8 cellular contexts compared by ENCODE assay signal in genomic region chr19:10269333-10270179, GRCh38. TPM values are rescaled to one million over a fixed set of nuclear protein-coding genes. Genes with fewer than 3 reads are reported as not detected.
DNase-seq lines count a peak whose midpoint lies in the region; ATAC-seq, FAIRE-seq and TF ChIP-seq lines count a peak whose summit lies in the region.

No MANE protein-coding gene starts in this region.

- peak; percentile 37 for ATAC-seq in GM19467 (IDR thresholded peaks at IDR 0.05; ENCODE audit: unreplicated experiment)
- ATAC-seq in GM12878, result peak; percentile 55
- ATAC-seq in HG02623 (IDR thresholded peaks at IDR 0.05; ENCODE audit: unreplicated experiment), result no peak

- peaks cover 43% of the 10 kb centered on the region for H3K79me2 ChIP-seq in GM12878 (ENCODE audit: control insufficient read depth, insufficient read depth, low read length)

- TF ChIP-seq POLR2A in GM12878 (IDR thresholded peaks at IDR 0.05; ENCODE audit: low read depth, low read length) (no peak), sigmoid colon (IDR thresholded peaks at IDR 0.05) (no peak)

- in situ Hi-C loops in GM12878 (cut with MboI), result loop anchor here (5.0 kb wide), 1 partner anchor 118 kb away; no protein-coding TSS in a partner anchor

- H3K4me2 ChIP-seq in GM12878 (ENCODE audit: control insufficient read depth, insufficient read depth), result peak overlapping the region; percentile 99

- H2AFZ ChIP-seq in GM12878 (ENCODE audit: control insufficient read depth, low read depth, low read length), result peak overlapping the region; percentile 35

- H3K4me1 ChIP-seq in GM12878 (ENCODE audit: control insufficient read depth, insufficient read depth, low read length) (no peaks in the 10 kb centered on the region; the same call in 1 of the 2 replicates), iPS-15b (ENCODE audit: control insufficient read depth, insufficient read depth, low read length) (peaks cover 2% of the 10 kb centered on the region), sigmoid colon (peaks cover 0 to 20% (median 19%) of the 10 kb centered on the region in 4 donors)

- peak overlapping the region; percentile 98 for H3K27ac ChIP-seq in GM12878 (ENCODE audit: control insufficient read depth, insufficient read depth)
- H3K27ac ChIP-seq in sigmoid colon, result peak overlapping the region; percentile 66 to 80 (median 70)

- SMC1A ChIA-PET in GM12878 (lab: Charles Lee; ENCODE audit: uncharacterized antibody, unreplicated experiment), result interaction anchor here (0.8 to 8.5 kb wide), 17 partner anchors 10 to 342 kb away, joined by 3 to 158 read pairs (median 6); partner anchors contain the start of genes ICAM4, ICAM5 and TYK2

- FAIRE-seq in GM12878 (lab: Jason Lieb, UNC), result no peak

- WGBS in GM12878 (ENCODE audit: insufficient coverage, insufficient replicate concordance, low lambda C conversion rate, missing lambda C conversion rate), result 2% methylated on average over 56 of the region's 59 CpGs
- 5% methylated on average over 59 of the region's 59 CpGs for WGBS in sigmoid colon, 2 donors

- DNase-seq in Ammon's horn (ENCODE audit: low spot score) (peak; percentile 82), NCI-H146 treated with DMSO at 0.1 percent for 48 hours (lab: John Stamatoyannopoulos, UW; ENCODE audit: unreplicated experiment) (peak; percentile 46), UCSD-AML1 (lab: John Stamatoyannopoulos, UW; ENCODE audit: unreplicated experiment) (peak; percentile 85), GM12878 (ENCODE audit: low read depth, low spot score) (no peak), sigmoid colon (peak; percentile 89)

- TF ChIP-seq CTCF in GM12878 (IDR thresholded peaks at IDR 0.05 in 2 of 3, conservative IDR thresholded peaks at IDR 0.05 in 1 of 3; ENCODE audit: control insufficient read depth in 2 of 3, extremely low read depth in 1 of 3, insufficient read depth in 1 of 3, low read depth in 3 of 3, low read length in 3 of 3), result peak; percentile 94 to 99 (median 97); a peak in 5 of 6 replicates
- TF ChIP-seq CTCF in sigmoid colon (IDR thresholded peaks at IDR 0.05), result peak; percentile 86 to 95 (median 92)

- H3K36me3 ChIP-seq in GM12878 (ENCODE audit: control insufficient read depth in 2 of 2, insufficient read depth in 2 of 2, low read length in 1 of 2) (peaks cover under 1 to 7% of the 10 kb centered on the region in 2 experiments; a peak in 3 of 4 replicates), iPS-15b (ENCODE audit: control insufficient read depth, insufficient read depth, low read length) (no peaks in the 10 kb centered on the region), sigmoid colon (no peaks in the 10 kb centered on the region)

- TF ChIP-seq EP300 in GM12878 (IDR thresholded peaks at IDR 0.05; ENCODE audit: borderline replicate concordance in 1 of 2, control insufficient read depth in 1 of 2, low read depth in 2 of 2, low read length in 2 of 2) (no peak), sigmoid colon (IDR thresholded peaks at IDR 0.05) (no peak)

- peak overlapping the region; percentile 92 for H3K4me3 ChIP-seq in GM12878
- peak overlapping the region; percentile 58 for H3K4me3 ChIP-seq in iPS-15b (ENCODE audit: low read depth, low read length)
- peak overlapping the region; percentile 15 to 46 (median 42) for H3K4me3 ChIP-seq in sigmoid colon

- H3K27me3 ChIP-seq in GM12878 (replicated peaks in 1 of 2; ENCODE audit: control insufficient read depth in 2 of 2, insufficient read depth in 2 of 2, low read length in 1 of 2) (no peaks in the 10 kb centered on the region), iPS-15b (ENCODE audit: control insufficient read depth, insufficient read depth, low read length) (peaks cover 37% of the 10 kb centered on the region), sigmoid colon (peaks cover 14 to 30% (median 22%) of the 10 kb centered on the region in 3 donors)

- H3K9ac ChIP-seq in GM12878 (ENCODE audit: control insufficient read depth, insufficient read depth, low read length) (peak overlapping the region; percentile 89), iPS-15b (ENCODE audit: low read depth, low read length) (no peak overlapping the region)

- POLR2A ChIA-PET in GM12878 (lab: Charles Lee), result interaction anchor here (0.5 to 4.7 kb wide), 18 partner anchors 9 to 168 kb away, joined by 3 to 108 read pairs (median 4); partner anchors contain the start of genes ICAM4, ICAM5 and TYK2

- intact Hi-C loops in GM12878 (cut with micrococcal nuclease; ENCODE audit: unreplicated experiment), result loop anchor here (1.0 to 5.0 kb wide), 3 partner anchors 63 to 120 kb away; partner anchors contain the start of genes RAVER1 and TYK2
- intact Hi-C loops in sigmoid colon (cut with DNase I), result loop anchor here (1.0 kb wide), 1 partner anchor 120 kb away; no protein-coding TSS in a partner anchor

- RAD21 ChIA-PET in GM12878 (lab: Charles Lee; ENCODE audit: unreplicated experiment), result interaction anchor here (0.6 to 6.1 kb wide), 22 partner anchors 10 to 325 kb away, joined by 3 to 206 read pairs (median 6); partner anchors contain the start of genes CDC37, ICAM4, ICAM5 and MRPL4

- CTCF ChIA-PET in GM12878 (lab: Yijun Ruan, JAX), result interaction anchor here (0.5 to 11.2 kb wide), 20 partner anchors 10 to 337 kb away, joined by 3 to 370 read pairs (median 4); partner anchors contain the start of genes CDC37, ICAM4, ICAM5 and PDE4A

- H3K9me3 ChIP-seq in GM12878 (replicated peaks; ENCODE audit: control insufficient read depth, insufficient read depth, low read length) (no peaks in the 10 kb centered on the region), iPS-15b (ENCODE audit: control insufficient read depth, insufficient read depth, low read length) (no peaks in the 10 kb centered on the region), sigmoid colon (no peaks in the 10 kb centered on the region)

- no peaks in the 10 kb centered on the region for H4K20me1 ChIP-seq in GM12878 (ENCODE audit: control insufficient read depth, insufficient read depth)

- TF ChIP-seq RAD21 in GM12878 (IDR thresholded peaks at IDR 0.05; ENCODE audit: insufficient read depth, low read depth, low read length), result peak; percentile 95

- no TSS peak for BruUV-seq in GM12878 (replicated peaks; lab: Mats Ljungman, UMichigan)

RNA-seq across cellular contexts. Expression of gene ICAM1, which starts 1.4 kb away (rescaled TPM):
- total RNA-seq in GM12878 (2013; cell fraction: nucleolus; rRNA removed), result 288 and 334 TPM in 2 replicates
- total RNA-seq in GM12878 (2014; rRNA removed) (72.9 and 77.7 TPM in 2 replicates), GM12878 (2014; rRNA removed; fragmentation: Illumina TruSeq; extraction: Trizol) (49.4 and 52.6 TPM in 2 replicates), GM12878 (2021) (69.7 and 71.0 TPM in 2 replicates), sigmoid colon (10 to 100 TPM; 11.0 to 33.1 (median 13.5) TPM)
- 37.5 TPM for polyA plus RNA-seq in GM12878 (2011; ENCODE audit: low read depth)
- polyA plus RNA-seq in GM12878 (2011; rRNA removed) (46.8 and 115 TPM in 2 replicates), GM12878 (2014; fragmentation: Illumina TruSeq; extraction: Trizol) (61.9 and 67.8 TPM in 2 replicates), GM12878 (2014; fragmentation: Nextera tagmentation; extraction: Ambion mirVana) (10 to 100 TPM in 1 of 2 experiments, 1 to 10 TPM in 1; 7.6 to 14.8 TPM), GM12878 (2014; rRNA removed) (67.9 and 74.4 TPM in 2 replicates), GM12878 (2016; fragmentation: Nextera tagmentation; extraction: Ambion mirVana) (10 to 100 TPM; 35.0 to 41.9 TPM), sigmoid colon (10 to 100 TPM in 2 of 3 donors, 1 to 10 TPM in 1; 5.4 to 27.0 (median 15.7) TPM)
- polyA plus RNA-seq in GM12878 (2011; cell fraction: cytosol; rRNA removed), result 121 and 131 TPM in 2 replicates
- polyA plus RNA-seq in GM12878 (2011; cell fraction: nucleus; rRNA removed), result 126 and 136 TPM in 2 replicates
- polyA plus RNA-seq in GM12878 (2012), result 53.2 and 69.6 TPM in 2 replicates
- 120 and 140 TPM in 2 replicates for polyA minus RNA-seq in GM12878 (2011; rRNA and poly(A)+ RNA removed)
- polyA minus RNA-seq in GM12878 (2011; cell fraction: cytosol; rRNA and poly(A)+ RNA removed), result 62.1 and 69.0 TPM in 2 replicates
- 62.3 and 89.7 TPM in 2 replicates for polyA minus RNA-seq in GM12878 (2011; cell fraction: nucleus; rRNA and poly(A)+ RNA removed)

RNA-seq across cellular contexts. Expression of gene ICAM4, which starts 17.2 kb away (rescaled TPM):
- 2.8 and 3.6 TPM in 2 replicates for total RNA-seq in GM12878 (2013; cell fraction: nucleolus; rRNA removed)
- 2.4 and 3.0 TPM in 2 replicates for total RNA-seq in GM12878 (2014; rRNA removed)
- total RNA-seq in GM12878 (2014; rRNA removed; fragmentation: Illumina TruSeq; extraction: Trizol), result 1.2 and 1.3 TPM in 2 replicates
- 2.1 and 2.6 TPM in 2 replicates for total RNA-seq in GM12878 (2021)
- 0.80 TPM for polyA plus RNA-seq in GM12878 (2011; ENCODE audit: low read depth)
- polyA plus RNA-seq in GM12878 (2011; rRNA removed), result 0.20 and 0.31 TPM in 2 replicates
- 0.48 and 0.79 TPM in 2 replicates for polyA plus RNA-seq in GM12878 (2011; cell fraction: cytosol; rRNA removed)
- polyA plus RNA-seq in GM12878 (2011; cell fraction: nucleus; rRNA removed), result 0.72 and 0.75 TPM in 2 replicates
- polyA plus RNA-seq in GM12878 (2012), result 1.4 and 1.9 TPM in 2 replicates
- 0.29 and 0.63 TPM in 2 replicates for polyA plus RNA-seq in GM12878 (2014; fragmentation: Illumina TruSeq; extraction: Trizol)
- under 1 TPM; 0.69 to 0.72 TPM for polyA plus RNA-seq in GM12878 (2014; fragmentation: Nextera tagmentation; extraction: Ambion mirVana)
- polyA plus RNA-seq in GM12878 (2014; rRNA removed), result 3.0 and 3.4 TPM in 2 replicates
- polyA plus RNA-seq in GM12878 (2016; fragmentation: Nextera tagmentation; extraction: Ambion mirVana), result 1 to 10 TPM; 4.1 to 5.1 TPM
- polyA minus RNA-seq in GM12878 (2011; rRNA and poly(A)+ RNA removed), result 0.51 and 1.3 TPM in 2 replicates
- not detected in 2 replicates for polyA minus RNA-seq in GM12878 (2011; cell fraction: cytosol; rRNA and poly(A)+ RNA removed)
- 2.3 and 3.5 TPM in 2 replicates for polyA minus RNA-seq in GM12878 (2011; cell fraction: nucleus; rRNA and poly(A)+ RNA removed)
- total RNA-seq in sigmoid colon, result not detected
- polyA plus RNA-seq in sigmoid colon, result under 1 TPM in 1 of 3 donors, not detected in 2; 0.42 TPM

RNA-seq across cellular contexts. Expression of gene MRPL4, which starts 17.5 kb away (rescaled TPM):
- 37.1 and 41.1 TPM in 2 replicates for total RNA-seq in GM12878 (2013; cell fraction: nucleolus; rRNA removed)
- total RNA-seq in GM12878 (2014; rRNA removed), result 196 and 221 TPM in 2 replicates
- total RNA-seq in GM12878 (2014; rRNA removed; fragmentation: Illumina TruSeq; extraction: Trizol), result 36.4 and 44.4 TPM in 2 replicates
- total RNA-seq in GM12878 (2021), result 162 and 169 TPM in 2 replicates
- polyA plus RNA-seq in GM12878 (2011; ENCODE audit: low read depth), result 22.8 TPM
- 16.6 and 56.2 TPM in 2 replicates for polyA plus RNA-seq in GM12878 (2011; rRNA removed)
- polyA plus RNA-seq in GM12878 (2011; cell fraction: cytosol; rRNA removed), result 127 and 134 TPM in 2 replicates
- polyA plus RNA-seq in GM12878 (2011; cell fraction: nucleus; rRNA removed), result 148 and 198 TPM in 2 replicates
- polyA plus RNA-seq in GM12878 (2012), result 88.5 and 90.8 TPM in 2 replicates
- polyA plus RNA-seq in GM12878 (2014; fragmentation: Illumina TruSeq; extraction: Trizol), result 9.5 and 44.4 TPM in 2 replicates
- polyA plus RNA-seq in GM12878 (2014; fragmentation: Nextera tagmentation; extraction: Ambion mirVana), result 1 to 10 TPM in 1 of 2 experiments, under 1 TPM in 1; 0.79 to 5.8 TPM
- 174 and 217 TPM in 2 replicates for polyA plus RNA-seq in GM12878 (2014; rRNA removed)
- polyA plus RNA-seq in GM12878 (2016; fragmentation: Nextera tagmentation; extraction: Ambion mirVana), result 100 to 1,000 TPM; 183 to 186 TPM
- polyA minus RNA-seq in GM12878 (2011; rRNA and poly(A)+ RNA removed), result 19.6 and 29.7 TPM in 2 replicates
- polyA minus RNA-seq in GM12878 (2011; cell fraction: cytosol; rRNA and poly(A)+ RNA removed), result 24.2 and 28.3 TPM in 2 replicates
- polyA minus RNA-seq in GM12878 (2011; cell fraction: nucleus; rRNA and poly(A)+ RNA removed), result 20.2 and 32.4 TPM in 2 replicates
- 10 to 100 TPM; 37.9 to 68.9 (median 62.8) TPM for total RNA-seq in sigmoid colon
- 10 to 100 TPM; 45.1 to 85.2 (median 51.1) TPM for polyA plus RNA-seq in sigmoid colon

RNA-seq across cellular contexts. Expression of gene ICAM5, which starts 20.2 kb away (rescaled TPM):
- total RNA-seq in GM12878 (2013; cell fraction: nucleolus; rRNA removed), result 14.9 and 15.8 TPM in 2 replicates
- 0.76 and 1.3 TPM in 2 replicates for total RNA-seq in GM12878 (2014; rRNA removed)
- total RNA-seq in GM12878 (2014; rRNA removed; fragmentation: Illumina TruSeq; extraction: Trizol), result 0.36 and 0.55 TPM in 2 replicates
- 3.0 and 4.6 TPM in 2 replicates for total RNA-seq in GM12878 (2021)
- 1.1 TPM for polyA plus RNA-seq in GM12878 (2011; ENCODE audit: low read depth)
- polyA plus RNA-seq in GM12878 (2011; rRNA removed), result 1.4 and 3.5 TPM in 2 replicates
- polyA plus RNA-seq in GM12878 (2011; cell fraction: cytosol; rRNA removed), result 4.9 and 7.8 TPM in 2 replicates
- 154 and 163 TPM in 2 replicates for polyA plus RNA-seq in GM12878 (2011; cell fraction: nucleus; rRNA removed)
- polyA plus RNA-seq in GM12878 (2012), result 3.8 and 6.4 TPM in 2 replicates
- polyA plus RNA-seq in GM12878 (2014; fragmentation: Illumina TruSeq; extraction: Trizol), result 0.48 TPM in 1 of 2 replicates, not detected in the other
- polyA plus RNA-seq in GM12878 (2014; fragmentation: Nextera tagmentation; extraction: Ambion mirVana), result not detected
- 3.2 and 4.6 TPM in 2 replicates for polyA plus RNA-seq in GM12878 (2014; rRNA removed)
- polyA plus RNA-seq in GM12878 (2016; fragmentation: Nextera tagmentation; extraction: Ambion mirVana), result under 1 TPM; 0.14 to 0.59 TPM
- 0.66 and 3.7 TPM in 2 replicates for polyA minus RNA-seq in GM12878 (2011; rRNA and poly(A)+ RNA removed)
- 1.0 and 3.1 TPM in 2 replicates for polyA minus RNA-seq in GM12878 (2011; cell fraction: cytosol; rRNA and poly(A)+ RNA removed)
- 8.2 and 13.5 TPM in 2 replicates for polyA minus RNA-seq in GM12878 (2011; cell fraction: nucleus; rRNA and poly(A)+ RNA removed)
- under 1 TPM in 2 of 4 donors, not detected in 2; 0.54 to 0.83 TPM for total RNA-seq in sigmoid colon
- under 1 TPM in 2 of 3 donors, not detected in 1; 0.23 to 0.92 TPM for polyA plus RNA-seq in sigmoid colon

RNA-seq across cellular contexts. Expression of gene S1PR2, which starts 38.4 kb away (rescaled TPM):
- 47.7 and 53.8 TPM in 2 replicates for total RNA-seq in GM12878 (2013; cell fraction: nucleolus; rRNA removed)
- total RNA-seq in GM12878 (2014; rRNA removed) (13.0 and 13.3 TPM in 2 replicates), GM12878 (2014; rRNA removed; fragmentation: Illumina TruSeq; extraction: Trizol) (9.3 and 9.8 TPM in 2 replicates), GM12878 (2021) (19.1 and 19.6 TPM in 2 replicates), sigmoid colon (10 to 100 TPM in 3 of 4 donors, 1 to 10 TPM in 1; 7.1 to 13.0 (median 10.6) TPM)
- polyA plus RNA-seq in GM12878 (2011; ENCODE audit: low read depth), result 8.8 TPM
- polyA plus RNA-seq in GM12878 (2011; rRNA removed) (14.4 and 26.8 TPM in 2 replicates), GM12878 (2014; fragmentation: Illumina TruSeq; extraction: Trizol) (6.3 and 7.1 TPM in 2 replicates), GM12878 (2014; fragmentation: Nextera tagmentation; extraction: Ambion mirVana) (1 to 10 TPM; 4.9 to 9.6 TPM), GM12878 (2014; rRNA removed) (9.9 and 10.9 TPM in 2 replicates), GM12878 (2016; fragmentation: Nextera tagmentation; extraction: Ambion mirVana) (10 to 100 TPM; 18.6 to 20.6 TPM), sigmoid colon (1 to 10 TPM; 1.2 to 3.6 (median 3.5) TPM)
- polyA plus RNA-seq in GM12878 (2011; cell fraction: cytosol; rRNA removed), result 39.3 and 44.0 TPM in 2 replicates
- polyA plus RNA-seq in GM12878 (2011; cell fraction: nucleus; rRNA removed), result 20.3 and 21.5 TPM in 2 replicates
- polyA plus RNA-seq in GM12878 (2012), result 12.5 and 18.2 TPM in 2 replicates
- 79.8 and 118 TPM in 2 replicates for polyA minus RNA-seq in GM12878 (2011; rRNA and poly(A)+ RNA removed)
- 38.6 and 43.2 TPM in 2 replicates for polyA minus RNA-seq in GM12878 (2011; cell fraction: cytosol; rRNA and poly(A)+ RNA removed)
- 11.7 and 20.7 TPM in 2 replicates for polyA minus RNA-seq in GM12878 (2011; cell fraction: nucleus; rRNA and poly(A)+ RNA removed)

Comparison
In these comparisons a context has a peak if more than half of its experiments do, and no peak if none do; other contexts are left out.
1. H3K4me3 ChIP-seq: peak in every context shown above with its lines; median percentile 92 in GM12878; 58 in iPS-15b; 42 in sigmoid colon.